In the genomic region with DNA sequence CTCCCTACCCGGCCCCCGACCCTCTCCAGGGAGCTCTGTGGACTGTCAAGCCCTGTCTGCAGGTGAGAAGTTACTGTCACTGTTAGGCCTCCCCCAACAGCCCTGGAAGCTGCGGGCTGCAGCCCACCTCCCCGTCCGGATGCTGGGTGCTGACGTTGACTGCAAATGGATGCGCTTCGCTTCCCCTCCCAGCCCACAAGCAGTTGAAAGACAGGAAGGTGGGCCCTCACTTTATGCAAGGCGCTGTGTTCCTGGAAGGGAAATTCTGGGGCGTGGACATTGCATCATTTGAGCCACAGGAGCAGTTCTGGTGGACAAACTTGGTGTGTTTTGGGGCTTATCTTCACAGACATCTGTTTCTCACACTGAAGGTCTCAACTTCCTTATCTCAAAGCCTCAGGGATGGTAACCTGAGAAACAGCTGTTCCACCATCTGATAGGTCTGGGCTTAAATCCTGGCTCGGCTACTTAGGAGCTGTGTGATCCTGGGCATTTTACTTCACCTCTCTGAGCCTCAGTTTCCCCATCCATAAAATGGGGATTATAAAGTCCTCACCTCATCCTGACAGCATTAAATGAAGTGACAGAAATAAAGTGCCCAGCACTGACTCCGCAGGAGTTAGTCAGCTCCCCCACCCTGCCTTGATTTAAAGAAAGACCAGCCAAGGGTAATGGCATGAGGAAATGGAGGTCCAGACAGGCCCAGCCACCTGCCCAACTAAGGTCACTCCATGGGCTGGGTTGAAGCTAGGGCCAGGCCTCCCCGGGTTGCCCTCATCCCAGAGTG, we compare ENCODE assay signal across 1 cellular context.
TF ChIP-seq lines count a peak whose summit lies in the region.

No MANE protein-coding gene starts in this region.

TF ChIP-seq in K562, 482 proteins besides CTCF, POLR2A, EP300 and RAD21 (continued from another document and continues in another):
- TF ChIP-seq, protein P1, sequence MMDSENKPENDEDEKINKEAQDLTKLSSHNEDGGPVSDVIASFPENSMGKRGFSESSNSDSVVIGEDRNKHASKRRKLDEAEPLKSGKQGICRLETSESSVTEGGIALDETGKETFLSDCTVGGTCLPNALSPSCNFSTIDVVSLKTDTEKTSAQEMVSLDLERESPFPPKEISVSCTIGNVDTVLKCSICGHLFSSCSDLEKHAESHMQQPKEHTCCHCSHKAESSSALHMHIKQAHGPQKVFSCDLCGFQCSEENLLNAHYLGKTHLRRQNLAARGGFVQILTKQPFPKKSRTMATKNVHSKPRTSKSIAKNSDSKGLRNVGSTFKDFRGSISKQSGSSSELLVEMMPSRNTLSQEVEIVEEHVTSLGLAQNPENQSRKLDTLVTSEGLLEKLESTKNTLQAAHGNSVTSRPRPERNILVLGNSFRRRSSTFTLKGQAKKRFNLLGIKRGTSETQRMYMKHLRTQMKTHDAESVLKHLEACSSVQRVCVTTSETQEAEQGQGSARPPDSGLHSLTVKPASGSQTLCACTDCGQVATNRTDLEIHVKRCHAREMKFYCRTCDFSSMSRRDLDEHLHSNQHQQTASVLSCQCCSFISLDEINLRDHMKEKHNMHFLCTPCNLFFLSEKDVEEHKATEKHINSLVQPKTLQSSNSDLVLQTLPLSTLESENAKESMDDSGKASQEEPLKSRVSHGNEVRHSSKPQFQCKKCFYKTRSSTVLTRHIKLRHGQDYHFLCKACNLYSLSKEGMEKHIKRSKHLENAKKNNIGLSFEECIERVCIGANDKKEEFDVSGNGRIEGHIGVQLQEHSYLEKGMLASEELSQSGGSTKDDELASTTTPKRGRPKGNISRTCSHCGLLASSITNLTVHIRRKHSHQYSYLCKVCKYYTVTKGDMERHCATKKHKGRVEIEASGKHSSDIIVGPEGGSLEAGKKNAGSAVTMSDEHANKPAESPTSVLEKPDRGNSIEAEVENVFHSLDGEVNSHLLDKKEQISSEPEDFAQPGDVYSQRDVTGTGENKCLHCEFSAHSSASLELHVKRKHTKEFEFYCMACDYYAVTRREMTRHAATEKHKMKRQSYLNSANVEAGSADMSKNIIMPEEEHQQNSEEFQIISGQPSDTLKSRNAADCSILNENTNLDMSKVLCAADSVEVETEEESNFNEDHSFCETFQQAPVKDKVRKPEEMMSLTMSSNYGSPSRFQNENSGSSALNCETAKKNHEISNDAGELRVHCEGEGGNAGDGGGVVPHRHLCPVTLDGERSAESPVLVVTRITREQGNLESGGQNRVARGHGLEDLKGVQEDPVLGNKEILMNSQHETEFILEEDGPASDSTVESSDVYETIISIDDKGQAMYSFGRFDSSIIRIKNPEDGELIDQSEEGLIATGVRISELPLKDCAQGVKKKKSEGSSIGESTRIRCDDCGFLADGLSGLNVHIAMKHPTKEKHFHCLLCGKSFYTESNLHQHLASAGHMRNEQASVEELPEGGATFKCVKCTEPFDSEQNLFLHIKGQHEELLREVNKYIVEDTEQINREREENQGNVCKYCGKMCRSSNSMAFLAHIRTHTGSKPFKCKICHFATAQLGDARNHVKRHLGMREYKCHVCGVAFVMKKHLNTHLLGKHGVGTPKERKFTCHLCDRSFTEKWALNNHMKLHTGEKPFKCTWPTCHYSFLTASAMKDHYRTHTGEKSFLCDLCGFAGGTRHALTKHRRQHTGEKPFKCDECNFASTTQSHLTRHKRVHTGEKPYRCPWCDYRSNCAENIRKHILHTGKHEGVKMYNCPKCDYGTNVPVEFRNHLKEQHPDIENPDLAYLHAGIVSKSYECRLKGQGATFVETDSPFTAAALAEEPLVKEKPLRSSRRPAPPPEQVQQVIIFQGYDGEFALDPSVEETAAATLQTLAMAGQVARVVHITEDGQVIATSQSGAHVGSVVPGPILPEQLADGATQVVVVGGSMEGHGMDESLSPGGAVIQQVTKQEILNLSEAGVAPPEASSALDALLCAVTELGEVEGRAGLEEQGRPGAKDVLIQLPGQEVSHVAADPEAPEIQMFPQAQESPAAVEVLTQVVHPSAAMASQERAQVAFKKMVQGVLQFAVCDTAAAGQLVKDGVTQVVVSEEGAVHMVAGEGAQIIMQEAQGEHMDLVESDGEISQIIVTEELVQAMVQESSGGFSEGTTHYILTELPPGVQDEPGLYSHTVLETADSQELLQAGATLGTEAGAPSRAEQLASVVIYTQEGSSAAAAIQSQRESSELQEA (IDR thresholded peaks at IDR 0.05; ENCODE audit: low read depth) = no peak
- TF ChIP-seq SPI1 (IDR thresholded peaks at IDR 0.05; ENCODE audit: borderline replicate concordance, low read depth, low read length) (peak; percentile 14; the same call in 1 of the 2 replicates), RBM25 (IDR thresholded peaks at IDR 0.05; ENCODE audit: low read depth, low read length, severe bottlenecking) (peak; percentile 100), ARID2 (IDR thresholded peaks at IDR 0.05) (no peak), ZNF436 (CRISPR knock-in tag; IDR thresholded peaks at IDR 0.05) (no peak), RBM34 (IDR thresholded peaks at IDR 0.05; ENCODE audit: borderline replicate concordance, insufficient read depth, low read length) (no peak), ZNF212 (CRISPR knock-in tag; IDR thresholded peaks at IDR 0.05) (no peak), FIP1L1 (IDR thresholded peaks at IDR 0.05; ENCODE audit: low read depth, low read length, poor library complexity, severe bottlenecking) (no peak), BRD4 (IDR thresholded peaks at IDR 0.05) (no peak; the same call in 1 of the 2 replicates), PHB (CRISPR knock-in tag; IDR thresholded peaks at IDR 0.05) (peak; percentile 68; the same call in 1 of the 2 replicates), GABPB2 (CRISPR knock-in tag; conservative IDR thresholded peaks at IDR 0.05) (no peak), FUS (optimal IDR thresholded peaks at IDR 0.05; ENCODE audit: low read depth, low read length) (no peak), HDGF (IDR thresholded peaks at IDR 0.05) (no peak), CBFB (CRISPR knock-in tag; IDR thresholded peaks at IDR 0.05) (no peak), BCL6 (CRISPR knock-in tag; IDR thresholded peaks at IDR 0.05) (peak; percentile 71; the same call in 1 of the 2 replicates), ZNF133 (CRISPR knock-in tag; IDR thresholded peaks at IDR 0.05) (no peak), JUN (IDR thresholded peaks at IDR 0.05; ENCODE audit: borderline replicate concordance, low read depth, low read length) (peak; percentile 87), JUN (CRISPR knock-in tag; IDR thresholded peaks at IDR 0.05; ENCODE audit: borderline replicate concordance) (no peak; the same call in 1 of the 2 replicates), HNRNPH1 (optimal IDR thresholded peaks at IDR 0.05; ENCODE audit: low read depth, low read length) (no peak), DIDO1 (tag; IDR thresholded peaks at IDR 0.05; ENCODE audit: low read depth) (0 out of 2 replicates have a peak, but pooled peaks have one; percentile 44), BRD9 (IDR thresholded peaks at IDR 0.05; ENCODE audit: low read depth, partially characterized antibody) (peak; percentile 95), CEBPG (CRISPR knock-in tag; IDR thresholded peaks at IDR 0.05) (peak; percentile 99), CEBPG (tag; conservative IDR thresholded peaks at IDR 0.05 in 1 of 2, IDR thresholded peaks at IDR 0.05 in 1 of 2) (peak; percentile 98 to 100), SNIP1 (IDR thresholded peaks at IDR 0.05; ENCODE audit: low read depth) (no peak), ZNF644 (tag; IDR thresholded peaks at IDR 0.05; ENCODE audit: low read depth) (peak; percentile 98), TBP (optimal IDR thresholded peaks at IDR 0.05; ENCODE audit: low read depth, low read length) (peak; percentile 26), CHD1 (IDR thresholded peaks at IDR 0.05; ENCODE audit: low read length) (no peak), TGIF2 (CRISPR knock-in tag; IDR thresholded peaks at IDR 0.05) (no peak), MAFF (IDR thresholded peaks at IDR 0.05; ENCODE audit: low read length) (no peak), SNRNP70 (optimal IDR thresholded peaks at IDR 0.05; ENCODE audit: low read depth, low read length) (no peak), POLR2B (IDR thresholded peaks at IDR 0.05; ENCODE audit: low read depth, partially characterized antibody) (peak; percentile 64)
- TF ChIP-seq, protein P2, sequence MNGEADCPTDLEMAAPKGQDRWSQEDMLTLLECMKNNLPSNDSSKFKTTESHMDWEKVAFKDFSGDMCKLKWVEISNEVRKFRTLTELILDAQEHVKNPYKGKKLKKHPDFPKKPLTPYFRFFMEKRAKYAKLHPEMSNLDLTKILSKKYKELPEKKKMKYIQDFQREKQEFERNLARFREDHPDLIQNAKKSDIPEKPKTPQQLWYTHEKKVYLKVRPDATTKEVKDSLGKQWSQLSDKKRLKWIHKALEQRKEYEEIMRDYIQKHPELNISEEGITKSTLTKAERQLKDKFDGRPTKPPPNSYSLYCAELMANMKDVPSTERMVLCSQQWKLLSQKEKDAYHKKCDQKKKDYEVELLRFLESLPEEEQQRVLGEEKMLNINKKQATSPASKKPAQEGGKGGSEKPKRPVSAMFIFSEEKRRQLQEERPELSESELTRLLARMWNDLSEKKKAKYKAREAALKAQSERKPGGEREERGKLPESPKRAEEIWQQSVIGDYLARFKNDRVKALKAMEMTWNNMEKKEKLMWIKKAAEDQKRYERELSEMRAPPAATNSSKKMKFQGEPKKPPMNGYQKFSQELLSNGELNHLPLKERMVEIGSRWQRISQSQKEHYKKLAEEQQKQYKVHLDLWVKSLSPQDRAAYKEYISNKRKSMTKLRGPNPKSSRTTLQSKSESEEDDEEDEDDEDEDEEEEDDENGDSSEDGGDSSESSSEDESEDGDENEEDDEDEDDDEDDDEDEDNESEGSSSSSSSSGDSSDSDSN (IDR thresholded peaks at IDR 0.05; ENCODE audit: borderline replicate concordance in 1 of 2, low read depth in 2 of 2, low read length in 2 of 2) = 0 out of 4 replicates have a peak, but pooled peaks of 1 of the 2 experiments have one; percentile 32
- TF ChIP-seq, protein P3, sequence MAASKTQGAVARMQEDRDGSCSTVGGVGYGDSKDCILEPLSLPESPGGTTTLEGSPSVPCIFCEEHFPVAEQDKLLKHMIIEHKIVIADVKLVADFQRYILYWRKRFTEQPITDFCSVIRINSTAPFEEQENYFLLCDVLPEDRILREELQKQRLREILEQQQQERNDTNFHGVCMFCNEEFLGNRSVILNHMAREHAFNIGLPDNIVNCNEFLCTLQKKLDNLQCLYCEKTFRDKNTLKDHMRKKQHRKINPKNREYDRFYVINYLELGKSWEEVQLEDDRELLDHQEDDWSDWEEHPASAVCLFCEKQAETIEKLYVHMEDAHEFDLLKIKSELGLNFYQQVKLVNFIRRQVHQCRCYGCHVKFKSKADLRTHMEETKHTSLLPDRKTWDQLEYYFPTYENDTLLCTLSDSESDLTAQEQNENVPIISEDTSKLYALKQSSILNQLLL (CRISPR knock-in tag; IDR thresholded peaks at IDR 0.05; ENCODE audit: borderline replicate concordance) = no peak
- TF ChIP-seq, protein P4, sequence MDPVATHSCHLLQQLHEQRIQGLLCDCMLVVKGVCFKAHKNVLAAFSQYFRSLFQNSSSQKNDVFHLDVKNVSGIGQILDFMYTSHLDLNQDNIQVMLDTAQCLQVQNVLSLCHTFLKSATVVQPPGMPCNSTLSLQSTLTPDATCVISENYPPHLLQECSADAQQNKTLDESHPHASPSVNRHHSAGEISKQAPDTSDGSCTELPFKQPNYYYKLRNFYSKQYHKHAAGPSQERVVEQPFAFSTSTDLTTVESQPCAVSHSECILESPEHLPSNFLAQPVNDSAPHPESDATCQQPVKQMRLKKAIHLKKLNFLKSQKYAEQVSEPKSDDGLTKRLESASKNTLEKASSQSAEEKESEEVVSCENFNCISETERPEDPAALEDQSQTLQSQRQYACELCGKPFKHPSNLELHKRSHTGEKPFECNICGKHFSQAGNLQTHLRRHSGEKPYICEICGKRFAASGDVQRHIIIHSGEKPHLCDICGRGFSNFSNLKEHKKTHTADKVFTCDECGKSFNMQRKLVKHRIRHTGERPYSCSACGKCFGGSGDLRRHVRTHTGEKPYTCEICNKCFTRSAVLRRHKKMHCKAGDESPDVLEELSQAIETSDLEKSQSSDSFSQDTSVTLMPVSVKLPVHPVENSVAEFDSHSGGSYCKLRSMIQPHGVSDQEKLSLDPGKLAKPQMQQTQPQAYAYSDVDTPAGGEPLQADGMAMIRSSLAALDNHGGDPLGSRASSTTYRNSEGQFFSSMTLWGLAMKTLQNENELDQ (CRISPR knock-in tag; IDR thresholded peaks at IDR 0.05; ENCODE audit: borderline replicate concordance) = no peak
- TF ChIP-seq, protein P5, sequence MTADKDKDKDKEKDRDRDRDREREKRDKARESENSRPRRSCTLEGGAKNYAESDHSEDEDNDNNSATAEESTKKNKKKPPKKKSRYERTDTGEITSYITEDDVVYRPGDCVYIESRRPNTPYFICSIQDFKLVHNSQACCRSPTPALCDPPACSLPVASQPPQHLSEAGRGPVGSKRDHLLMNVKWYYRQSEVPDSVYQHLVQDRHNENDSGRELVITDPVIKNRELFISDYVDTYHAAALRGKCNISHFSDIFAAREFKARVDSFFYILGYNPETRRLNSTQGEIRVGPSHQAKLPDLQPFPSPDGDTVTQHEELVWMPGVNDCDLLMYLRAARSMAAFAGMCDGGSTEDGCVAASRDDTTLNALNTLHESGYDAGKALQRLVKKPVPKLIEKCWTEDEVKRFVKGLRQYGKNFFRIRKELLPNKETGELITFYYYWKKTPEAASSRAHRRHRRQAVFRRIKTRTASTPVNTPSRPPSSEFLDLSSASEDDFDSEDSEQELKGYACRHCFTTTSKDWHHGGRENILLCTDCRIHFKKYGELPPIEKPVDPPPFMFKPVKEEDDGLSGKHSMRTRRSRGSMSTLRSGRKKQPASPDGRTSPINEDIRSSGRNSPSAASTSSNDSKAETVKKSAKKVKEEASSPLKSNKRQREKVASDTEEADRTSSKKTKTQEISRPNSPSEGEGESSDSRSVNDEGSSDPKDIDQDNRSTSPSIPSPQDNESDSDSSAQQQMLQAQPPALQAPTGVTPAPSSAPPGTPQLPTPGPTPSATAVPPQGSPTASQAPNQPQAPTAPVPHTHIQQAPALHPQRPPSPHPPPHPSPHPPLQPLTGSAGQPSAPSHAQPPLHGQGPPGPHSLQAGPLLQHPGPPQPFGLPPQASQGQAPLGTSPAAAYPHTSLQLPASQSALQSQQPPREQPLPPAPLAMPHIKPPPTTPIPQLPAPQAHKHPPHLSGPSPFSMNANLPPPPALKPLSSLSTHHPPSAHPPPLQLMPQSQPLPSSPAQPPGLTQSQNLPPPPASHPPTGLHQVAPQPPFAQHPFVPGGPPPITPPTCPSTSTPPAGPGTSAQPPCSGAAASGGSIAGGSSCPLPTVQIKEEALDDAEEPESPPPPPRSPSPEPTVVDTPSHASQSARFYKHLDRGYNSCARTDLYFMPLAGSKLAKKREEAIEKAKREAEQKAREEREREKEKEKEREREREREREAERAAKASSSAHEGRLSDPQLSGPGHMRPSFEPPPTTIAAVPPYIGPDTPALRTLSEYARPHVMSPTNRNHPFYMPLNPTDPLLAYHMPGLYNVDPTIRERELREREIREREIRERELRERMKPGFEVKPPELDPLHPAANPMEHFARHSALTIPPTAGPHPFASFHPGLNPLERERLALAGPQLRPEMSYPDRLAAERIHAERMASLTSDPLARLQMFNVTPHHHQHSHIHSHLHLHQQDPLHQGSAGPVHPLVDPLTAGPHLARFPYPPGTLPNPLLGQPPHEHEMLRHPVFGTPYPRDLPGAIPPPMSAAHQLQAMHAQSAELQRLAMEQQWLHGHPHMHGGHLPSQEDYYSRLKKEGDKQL (CRISPR knock-in tag; IDR thresholded peaks at IDR 0.05; ENCODE audit: borderline replicate concordance) = 0 out of 2 replicates have a peak, but pooled peaks have one; percentile 10
- TF ChIP-seq, protein P6, sequence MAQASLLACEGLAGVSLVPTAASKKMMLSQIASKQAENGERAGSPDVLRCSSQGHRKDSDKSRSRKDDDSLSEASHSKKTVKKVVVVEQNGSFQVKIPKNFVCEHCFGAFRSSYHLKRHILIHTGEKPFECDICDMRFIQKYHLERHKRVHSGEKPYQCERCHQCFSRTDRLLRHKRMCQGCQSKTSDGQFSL (CRISPR knock-in tag; IDR thresholded peaks at IDR 0.05) = peak; percentile 73
- TF ChIP-seq, protein P6 (tag; IDR thresholded peaks at IDR 0.05) = no peak; a peak in 1 of 4 replicates
